In the genomic region with DNA sequence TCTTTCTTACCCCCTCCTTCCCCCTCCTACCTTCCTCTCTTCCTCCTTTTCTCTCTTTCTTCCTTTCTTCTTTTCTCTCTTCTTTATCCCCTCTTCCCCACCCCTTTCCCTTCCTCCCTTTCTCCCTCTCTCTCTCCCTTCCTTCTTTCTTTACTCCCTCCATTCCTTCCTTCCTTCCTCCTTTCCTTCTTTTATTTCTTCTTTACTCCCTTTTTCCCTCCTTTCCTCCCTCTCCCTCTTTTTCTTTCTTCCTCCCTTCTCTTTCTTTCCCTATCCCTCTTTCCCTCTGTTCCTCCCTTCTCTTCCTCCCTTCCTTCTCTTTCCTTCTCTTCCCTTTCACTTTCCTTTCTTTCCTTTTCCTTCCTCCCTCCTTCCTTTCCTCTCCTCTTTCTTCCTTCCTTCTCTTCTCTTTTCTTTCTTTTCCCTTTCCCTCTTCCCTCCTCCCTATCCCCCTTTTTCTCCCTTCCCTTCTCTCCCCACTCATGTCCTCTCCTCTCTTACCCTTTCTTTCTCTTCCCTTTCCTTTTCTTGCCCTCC, we compare ENCODE assay signal across 30 cellular contexts.
"Had no signal": no experiment of that assay in that cellular context is flagged by ENCODE, and none has a peak within 500 bp of the region (broad histone marks: within the 10 kb centered on the region; RNA-seq: fewer than 3 reads in every experiment).

No MANE protein-coding gene starts in this region.

- H3K4me3 Mint-ChIP-seq: natural killer cell; nephron; neural progenitor cell; stimulated activated effector memory CD8-positive, alpha-beta T cell treated with anti-CD3 and anti-CD28 coated beads, Interleukin-12 subunit alpha, Interleukin-12 subunit beta, amount 100 ng/mL, for 72 hours; stimulated activated naive B cell treated with anti-CD40 and anti-IgM and Interleukin-4, amounts not matched to agents 10 μg/mL and 1 μg/mL and 100 μg/mL, for 72 hours; stimulated activated naive CD8-positive, alpha-beta T cell treated with anti-CD3 and anti-CD28 coated beads, Interleukin-15, Interleukin-2, amounts not matched to agents 100 ng/mL and 50 ng/mL, for 24 hours had no signal

- ATAC-seq: natural killer cell; psoas muscle; right cardiac atrium; sciatic nerve; stimulated activated effector memory CD8-positive, alpha-beta T cell treated with anti-CD3 and anti-CD28 coated beads, Interleukin-12 subunit alpha, Interleukin-12 subunit beta, amount 100 ng/mL, for 72 hours; stimulated activated naive B cell treated with anti-CD40 and anti-IgM and Interleukin-4, amounts not matched to agents 10 μg/mL and 1 μg/mL and 100 μg/mL, for 72 hours had no signal

- H2AFZ ChIP-seq: neural progenitor cell, parathyroid adenoma had no signal

- FAIRE-seq: urothelium cell line had no signal

- H3K27ac Mint-ChIP-seq: natural killer cell; nephron; neural progenitor cell; progenitor cell of endocrine pancreas; stimulated activated effector memory CD8-positive, alpha-beta T cell treated with anti-CD3 and anti-CD28 coated beads, Interleukin-12 subunit alpha, Interleukin-12 subunit beta, amount 100 ng/mL, for 72 hours; stimulated activated naive B cell treated with anti-CD40 and anti-IgM and Interleukin-4, amounts not matched to agents 10 μg/mL and 1 μg/mL and 100 μg/mL, for 72 hours; stimulated activated naive CD8-positive, alpha-beta T cell treated with anti-CD3 and anti-CD28 coated beads, Interleukin-15, Interleukin-2, amounts not matched to agents 100 ng/mL and 50 ng/mL, for 24 hours had no signal

- DNase-seq: natural killer cell; occipital lobe; ovary; posterior cingulate gyrus; psoas muscle; right cardiac atrium; spleen; stimulated activated CD4-positive, alpha-beta T cell treated with anti-CD3 and anti-CD28 coated beads, Interleukin-12 subunit alpha, Interleukin-12 subunit beta, amount 100 ng/mL, for 4 hours; stimulated activated CD4-positive, alpha-beta T cell treated with anti-CD3 and anti-CD28 coated beads, Interleukin-1b, Interleukin-23, amount 100 ng/mL, for 48 hours; stimulated activated CD4-positive, alpha-beta T cell treated with anti-CD3 and anti-CD28 coated beads, Interleukin-2, amount 100 ng/mL, for 48 hours; stimulated activated CD4-positive, alpha-beta T cell treated with anti-CD3 and anti-CD28 coated beads, Interleukin-4, amount 100 ng/mL, for 24 hours; stimulated activated naive B cell treated with anti-CD40 and anti-IgM and Interleukin-4, amounts not matched to agents 10 μg/mL and 1 μg/mL and 100 μg/mL, for 72 hours; stimulated activated naive CD4-positive, alpha-beta T cell treated with Interleukin-2 at 50 U/mL for 16 hours; stomach; thyroid gland; trophoblast cell; upper lobe of left lung had no signal

- H3K27me3 Mint-ChIP-seq: stimulated activated naive B cell treated with anti-CD40 and anti-IgM and Interleukin-4, amounts not matched to agents 10 μg/mL and 1 μg/mL and 100 μg/mL, for 72 hours; stimulated activated naive CD8-positive, alpha-beta T cell treated with anti-CD3 and anti-CD28 coated beads, Interleukin-15, Interleukin-2, amounts not matched to agents 100 ng/mL and 50 ng/mL, for 24 hours had no signal

- H3K4me3 ChIP-seq: neural progenitor cell, ovary, psoas muscle, skin epidermis, smooth muscle cell, spleen, stomach, thoracic aorta, thyroid gland, tibial nerve, upper lobe of left lung, vagina had no signal

- H3K36me3 Mint-ChIP-seq: natural killer cell; neural progenitor cell; stimulated activated effector memory CD8-positive, alpha-beta T cell treated with anti-CD3 and anti-CD28 coated beads, Interleukin-12 subunit alpha, Interleukin-12 subunit beta, amount 100 ng/mL, for 72 hours; stimulated activated naive B cell treated with anti-CD40 and anti-IgM and Interleukin-4, amounts not matched to agents 10 μg/mL and 1 μg/mL and 100 μg/mL, for 72 hours had no signal

- H3K79me2 ChIP-seq: parathyroid adenoma had no signal

- H3K4me1 ChIP-seq: neural progenitor cell, parathyroid adenoma, psoas muscle, spleen, stomach, thyroid gland, tibial nerve, upper lobe of left lung, vagina had no signal

- H3K27ac ChIP-seq: neural progenitor cell, ovary, parathyroid adenoma, psoas muscle, skin epidermis, spleen, stomach, thoracic aorta, thyroid gland, tibial nerve, upper lobe of left lung, vagina had no signal

- H3K9ac ChIP-seq: neural progenitor cell, parathyroid adenoma had no signal

- H3K9me3 Mint-ChIP-seq: neural progenitor cell had no signal

- H3K27me3 ChIP-seq: neural progenitor cell, ovary, spleen, stomach, thyroid gland, tibial nerve, upper lobe of left lung, vagina had no signal

- H3K9me3 ChIP-seq: ovary, psoas muscle, stomach, thoracic aorta, thyroid gland, upper lobe of left lung, vagina had no signal

- H3K36me3 ChIP-seq: neural progenitor cell, ovary, spleen, stomach, thoracic aorta, thyroid gland, tibial nerve, upper lobe of left lung, vagina had no signal

- H3K4me1 Mint-ChIP-seq: natural killer cell; stimulated activated effector memory CD8-positive, alpha-beta T cell treated with anti-CD3 and anti-CD28 coated beads, Interleukin-12 subunit alpha, Interleukin-12 subunit beta, amount 100 ng/mL, for 72 hours; stimulated activated naive B cell treated with anti-CD40 and anti-IgM and Interleukin-4, amounts not matched to agents 10 μg/mL and 1 μg/mL and 100 μg/mL, for 72 hours had no signal

- H3K4me2 ChIP-seq: neural progenitor cell, smooth muscle cell had no signal
